ENCODE assay signal across 1 cellular context in genomic region chr16:19717781-19718623, GRCh38.
TF ChIP-seq lines count a peak whose summit lies in the region.

TSS of gene IQCK (plus strand) at chr16:19718271. CDS start at chr16:19718307, 36 bp downstream.
A gene with protein sequence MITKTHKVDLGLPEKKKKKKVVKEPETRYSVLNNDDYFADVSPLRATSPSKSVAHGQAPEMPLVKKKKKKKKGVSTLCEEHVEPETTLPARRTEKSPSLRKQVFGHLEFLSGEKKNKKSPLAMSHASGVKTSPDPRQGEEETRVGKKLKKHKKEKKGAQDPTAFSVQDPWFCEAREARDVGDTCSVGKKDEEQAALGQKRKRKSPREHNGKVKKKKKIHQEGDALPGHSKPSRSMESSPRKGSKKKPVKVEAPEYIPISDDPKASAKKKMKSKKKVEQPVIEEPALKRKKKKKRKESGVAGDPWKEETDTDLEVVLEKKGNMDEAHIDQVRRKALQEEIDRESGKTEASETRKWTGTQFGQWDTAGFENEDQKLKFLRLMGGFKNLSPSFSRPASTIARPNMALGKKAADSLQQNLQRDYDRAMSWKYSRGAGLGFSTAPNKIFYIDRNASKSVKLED (minus strand): TSS chr16:19718227. CDS start chr16:19715035, 3,192 bp downstream.

TF ChIP-seq in HepG2, 621 proteins besides CTCF, POLR2A, EP300 and RAD21 (continued from another document and continues in another):
- TF ChIP-seq ATF2 (CRISPR knock-in tag; IDR thresholded peaks at IDR 0.05) (peak; percentile 74), FLYWCH1 (CRISPR knock-in tag; IDR thresholded peaks at IDR 0.05) (no peak), SMAD9 (CRISPR knock-in tag; IDR thresholded peaks at IDR 0.05) (peak; percentile 91; the same call in 1 of the 2 replicates), DRAP1 (CRISPR knock-in tag; IDR thresholded peaks at IDR 0.05) (peak; percentile 77), MEIS1 (CRISPR knock-in tag; IDR thresholded peaks at IDR 0.05; ENCODE audit: borderline replicate concordance) (peak; percentile 98), ZNF260 (CRISPR knock-in tag; IDR thresholded peaks at IDR 0.05; ENCODE audit: borderline replicate concordance, low read depth) (no peak), ETV5 (CRISPR knock-in tag; IDR thresholded peaks at IDR 0.05; ENCODE audit: borderline replicate concordance) (peak; percentile 86), ONECUT2 (CRISPR knock-in tag; IDR thresholded peaks at IDR 0.05) (no peak), SNAI1 (CRISPR knock-in tag; IDR thresholded peaks at IDR 0.05; ENCODE audit: borderline replicate concordance) (peak; percentile 96), ZNF549 (CRISPR knock-in tag; IDR thresholded peaks at IDR 0.05) (no peak; the same call in 1 of the 2 replicates), MTA3 (CRISPR knock-in tag; IDR thresholded peaks at IDR 0.05) (no peak; the same call in 1 of the 2 replicates), ZNF777 (CRISPR knock-in tag; IDR thresholded peaks at IDR 0.05) (peak; percentile 86), KDM5B (CRISPR knock-in tag; IDR thresholded peaks at IDR 0.05; ENCODE audit: borderline replicate concordance) (peak; percentile 92; the same call in 1 of the 2 replicates), NR2F2 (IDR thresholded peaks at IDR 0.05; ENCODE audit: borderline replicate concordance, low read depth) (peak; percentile 48; the same call in 1 of the 2 replicates), HOMEZ (CRISPR knock-in tag; IDR thresholded peaks at IDR 0.05; ENCODE audit: low read depth) (peak; percentile 48; the same call in 1 of the 2 replicates), ZNF432 (CRISPR knock-in tag; IDR thresholded peaks at IDR 0.05; ENCODE audit: borderline replicate concordance) (no peak), ZNF761 (CRISPR knock-in tag; conservative IDR thresholded peaks at IDR 0.05) (peak; percentile 98), CHD2 (IDR thresholded peaks at IDR 0.05; ENCODE audit: low read depth, low read length) (no peak; the same call in 1 of the 2 replicates), TSC22D2 (CRISPR knock-in tag; IDR thresholded peaks at IDR 0.05; ENCODE audit: borderline replicate concordance) (peak; percentile 46; the same call in 1 of the 2 replicates), IRF2 (CRISPR knock-in tag; IDR thresholded peaks at IDR 0.05) (peak; percentile 96), RBM39 (IDR thresholded peaks at IDR 0.05; ENCODE audit: low read depth, low read length, poor library complexity, severe bottlenecking) (peak; percentile 84), ZNF616 (CRISPR knock-in tag; IDR thresholded peaks at IDR 0.05; ENCODE audit: low read depth) (peak; percentile 83; the same call in 1 of the 2 replicates), TEAD2 (CRISPR knock-in tag; IDR thresholded peaks at IDR 0.05) (no peak), NFKBIZ (CRISPR knock-in tag; IDR thresholded peaks at IDR 0.05) (peak; percentile 74), ZNF136 (CRISPR knock-in tag; IDR thresholded peaks at IDR 0.05; ENCODE audit: low read depth) (peak; percentile 35), ZBTB20 (CRISPR knock-in tag; IDR thresholded peaks at IDR 0.05; ENCODE audit: borderline replicate concordance, low read depth) (no peak; the same call in none of the 2 replicates), ZFP36L1 (CRISPR knock-in tag; IDR thresholded peaks at IDR 0.05) (peak; percentile 91), ZHX1 (CRISPR knock-in tag; IDR thresholded peaks at IDR 0.05; ENCODE audit: low read depth) (peak; percentile 99), ZFP36L2 (CRISPR knock-in tag; IDR thresholded peaks at IDR 0.05) (no peak), AKAP8 (CRISPR knock-in tag; IDR thresholded peaks at IDR 0.05) (peak; percentile 80; the same call in 1 of the 2 replicates), AGO2 (optimal IDR thresholded peaks at IDR 0.05; ENCODE audit: low read depth, low read length) (peak; percentile 75), ZNF773 (CRISPR knock-in tag; IDR thresholded peaks at IDR 0.05; ENCODE audit: borderline replicate concordance) (peak; percentile 44; the same call in 1 of the 2 replicates), ZSCAN29 (CRISPR knock-in tag; conservative IDR thresholded peaks at IDR 0.05) (peak; percentile 94), ZNF30 (CRISPR knock-in tag; IDR thresholded peaks at IDR 0.05) (no peak), ZNF367 (CRISPR knock-in tag; IDR thresholded peaks at IDR 0.05; ENCODE audit: borderline replicate concordance) (no peak), STAG1 (CRISPR knock-in tag; IDR thresholded peaks at IDR 0.05) (peak; percentile 8; the same call in 1 of the 2 replicates), ZNF879 (CRISPR knock-in tag; IDR thresholded peaks at IDR 0.05) (no peak; the same call in 1 of the 2 replicates), RARG (CRISPR knock-in tag; IDR thresholded peaks at IDR 0.05; ENCODE audit: low read depth) (peak; percentile 99), THAP8 (CRISPR knock-in tag; IDR thresholded peaks at IDR 0.05; ENCODE audit: borderline replicate concordance) (0 out of 2 replicates have a peak, but pooled peaks have one; percentile 40), CENPT (CRISPR knock-in tag; IDR thresholded peaks at IDR 0.05; ENCODE audit: low read depth) (peak; percentile 80), ARID5B (CRISPR knock-in tag; IDR thresholded peaks at IDR 0.05) (peak; percentile 82), MAFK (conservative IDR thresholded peaks at IDR 0.05 in 1 of 2, IDR thresholded peaks at IDR 0.05 in 1 of 2; ENCODE audit: low read length in 2 of 2) (no peak), SNRNP70 (IDR thresholded peaks at IDR 0.05; ENCODE audit: low read depth, low read length) (no peak), LCORL (IDR thresholded peaks at IDR 0.05) (no peak), LCORL (CRISPR knock-in tag; IDR thresholded peaks at IDR 0.05) (peak; percentile 91), ZNF564 (CRISPR knock-in tag; IDR thresholded peaks at IDR 0.05) (peak; percentile 91), EED (CRISPR knock-in tag; IDR thresholded peaks at IDR 0.05) (no peak; the same call in 1 of the 2 replicates), CAMTA2 (CRISPR knock-in tag; IDR thresholded peaks at IDR 0.05; ENCODE audit: borderline replicate concordance) (peak; percentile 96; the same call in 1 of the 2 replicates)
- TF ChIP-seq, protein P1, sequence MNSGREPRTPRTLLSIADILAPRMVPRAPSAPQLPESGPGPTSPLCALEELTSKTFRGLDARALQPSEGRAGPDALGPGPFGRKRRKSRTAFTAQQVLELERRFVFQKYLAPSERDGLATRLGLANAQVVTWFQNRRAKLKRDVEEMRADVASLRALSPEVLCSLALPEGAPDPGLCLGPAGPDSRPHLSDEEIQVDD (CRISPR knock-in tag; IDR thresholded peaks at IDR 0.05; ENCODE audit: borderline replicate concordance), result peak; percentile 99
- TF ChIP-seq, protein P2, sequence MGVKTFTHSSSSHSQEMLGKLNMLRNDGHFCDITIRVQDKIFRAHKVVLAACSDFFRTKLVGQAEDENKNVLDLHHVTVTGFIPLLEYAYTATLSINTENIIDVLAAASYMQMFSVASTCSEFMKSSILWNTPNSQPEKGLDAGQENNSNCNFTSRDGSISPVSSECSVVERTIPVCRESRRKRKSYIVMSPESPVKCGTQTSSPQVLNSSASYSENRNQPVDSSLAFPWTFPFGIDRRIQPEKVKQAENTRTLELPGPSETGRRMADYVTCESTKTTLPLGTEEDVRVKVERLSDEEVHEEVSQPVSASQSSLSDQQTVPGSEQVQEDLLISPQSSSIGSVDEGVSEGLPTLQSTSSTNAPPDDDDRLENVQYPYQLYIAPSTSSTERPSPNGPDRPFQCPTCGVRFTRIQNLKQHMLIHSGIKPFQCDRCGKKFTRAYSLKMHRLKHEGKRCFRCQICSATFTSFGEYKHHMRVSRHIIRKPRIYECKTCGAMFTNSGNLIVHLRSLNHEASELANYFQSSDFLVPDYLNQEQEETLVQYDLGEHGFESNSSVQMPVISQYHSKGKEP (CRISPR knock-in tag; IDR thresholded peaks at IDR 0.05), result no peak
- TF ChIP-seq, protein P3, sequence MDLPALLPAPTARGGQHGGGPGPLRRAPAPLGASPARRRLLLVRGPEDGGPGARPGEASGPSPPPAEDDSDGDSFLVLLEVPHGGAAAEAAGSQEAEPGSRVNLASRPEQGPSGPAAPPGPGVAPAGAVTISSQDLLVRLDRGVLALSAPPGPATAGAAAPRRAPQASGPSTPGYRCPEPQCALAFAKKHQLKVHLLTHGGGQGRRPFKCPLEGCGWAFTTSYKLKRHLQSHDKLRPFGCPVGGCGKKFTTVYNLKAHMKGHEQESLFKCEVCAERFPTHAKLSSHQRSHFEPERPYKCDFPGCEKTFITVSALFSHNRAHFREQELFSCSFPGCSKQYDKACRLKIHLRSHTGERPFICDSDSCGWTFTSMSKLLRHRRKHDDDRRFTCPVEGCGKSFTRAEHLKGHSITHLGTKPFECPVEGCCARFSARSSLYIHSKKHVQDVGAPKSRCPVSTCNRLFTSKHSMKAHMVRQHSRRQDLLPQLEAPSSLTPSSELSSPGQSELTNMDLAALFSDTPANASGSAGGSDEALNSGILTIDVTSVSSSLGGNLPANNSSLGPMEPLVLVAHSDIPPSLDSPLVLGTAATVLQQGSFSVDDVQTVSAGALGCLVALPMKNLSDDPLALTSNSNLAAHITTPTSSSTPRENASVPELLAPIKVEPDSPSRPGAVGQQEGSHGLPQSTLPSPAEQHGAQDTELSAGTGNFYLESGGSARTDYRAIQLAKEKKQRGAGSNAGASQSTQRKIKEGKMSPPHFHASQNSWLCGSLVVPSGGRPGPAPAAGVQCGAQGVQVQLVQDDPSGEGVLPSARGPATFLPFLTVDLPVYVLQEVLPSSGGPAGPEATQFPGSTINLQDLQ (CRISPR knock-in tag; IDR thresholded peaks at IDR 0.05), result no peak
